ENCODE assay signal across 23 cellular contexts in genomic region chr22:23302171-23303002, GRCh38.
A peak's percentile ranks its signal among the peaks of the same experiment; 100 is the strongest.
DNase-seq lines count a peak whose midpoint lies in the region; ATAC-seq, FAIRE-seq and TF ChIP-seq lines count a peak whose summit lies in the region.
"Had no signal": no experiment of that assay in that cellular context is flagged by ENCODE, and none has a peak within 500 bp of the region (broad histone marks: within the 10 kb centered on the region; RNA-seq: fewer than 3 reads in every experiment).

No MANE protein-coding gene starts in this region.

- no peak overlapping the region for H3K9ac ChIP-seq in astrocyte (ENCODE audit: low read length)
- H3K9ac ChIP-seq: GM23248, parathyroid adenoma had no signal

- H3K4me1 ChIP-seq in HEK293 (ENCODE audit: control insufficient read depth, insufficient read depth, low read length) (peaks cover 8% of the 10 kb centered on the region), astrocyte (ENCODE audit: insufficient read depth, low read length) (peaks cover 36% of the 10 kb centered on the region), ovary (ENCODE audit: insufficient read depth) (peaks cover 18% of the 10 kb centered on the region)
- H3K4me1 ChIP-seq: parathyroid adenoma had no signal

- TF ChIP-seq EP300 in ovary (IDR thresholded peaks at IDR 0.05), result no peak

- H3K9me3 Mint-ChIP-seq in astrocyte (ENCODE audit: unreplicated experiment), result peaks cover 1% of the 10 kb centered on the region
- peaks cover 8% of the 10 kb centered on the region for H3K9me3 Mint-ChIP-seq in glutamatergic neuron (ENCODE audit: unreplicated experiment)
- H3K9me3 Mint-ChIP-seq: CD4-positive, alpha-beta T cell; dendritic cell treated with granulocyte-macrophage colony-stimulating factor and Interleukin-4, amounts not matched to agents 40 ng/mL and 50 ng/mL, for 4 days; natural killer cell; stimulated activated naive B cell treated with anti-CD40 and anti-IgM and Interleukin-4, amounts not matched to agents 10 μg/mL and 1 μg/mL and 100 μg/mL, for 72 hours had no signal

- ATAC-seq in GM21360 (IDR thresholded peaks at IDR 0.05; ENCODE audit: unreplicated experiment), result no peak
- ATAC-seq: activated CD8-positive, alpha-beta T cell treated with anti-CD3 and anti-CD28 coated beads, Interleukin-2, amount 10 ng/mL, durations not matched to agents 7 days and 5 days; natural killer cell; stimulated activated naive B cell treated with anti-CD40 and anti-IgM and Interleukin-4, amounts not matched to agents 10 μg/mL and 1 μg/mL and 100 μg/mL, for 72 hours had no signal

- H3K4me2 ChIP-seq in astrocyte (ENCODE audit: low read length), result peak overlapping the region; percentile 43
- H3K4me2 ChIP-seq: hepatocyte had no signal

- H2AFZ ChIP-seq in astrocyte (ENCODE audit: low read depth, low read length), result no peak overlapping the region
- H2AFZ ChIP-seq: GM23248, hepatocyte, parathyroid adenoma had no signal

- no peaks in the 10 kb centered on the region for H3K27me3 Mint-ChIP-seq in astrocyte (ENCODE audit: low read depth, unreplicated experiment)
- H3K27me3 Mint-ChIP-seq in glutamatergic neuron (ENCODE audit: unreplicated experiment), result peaks cover 7% of the 10 kb centered on the region
- H3K27me3 Mint-ChIP-seq: CD4-positive, alpha-beta T cell; dendritic cell treated with granulocyte-macrophage colony-stimulating factor and Interleukin-4, amounts not matched to agents 40 ng/mL and 50 ng/mL, for 4 days; stimulated activated naive B cell treated with anti-CD40 and anti-IgM and Interleukin-4, amounts not matched to agents 10 μg/mL and 1 μg/mL and 100 μg/mL, for 72 hours had no signal

- H4K20me1 ChIP-seq in astrocyte (ENCODE audit: insufficient read depth, low read length), result peaks cover 8% of the 10 kb centered on the region

- H3K79me2 ChIP-seq in astrocyte (ENCODE audit: insufficient read depth, low read length), result no peaks in the 10 kb centered on the region
- H3K79me2 ChIP-seq: hepatocyte, parathyroid adenoma had no signal

- TF ChIP-seq CTCF in HEK293 (tag by site-specific recombination; IDR thresholded peaks at IDR 0.05) (no peak), astrocyte (IDR thresholded peaks at IDR 0.05; ENCODE audit: insufficient read depth, low read depth, low read length) (no peak), glutamatergic neuron (IDR thresholded peaks at IDR 0.05; ENCODE audit: partially characterized antibody, unreplicated experiment) (no peak), ovary (IDR thresholded peaks at IDR 0.05) (no peak), lower leg skin (IDR thresholded peaks at IDR 0.05) (no peak)

- 70 to 79% (median 70%) methylated on average over 18 to 21 of the region's 21 CpGs for whole genome bisulfite sequencing in ovary, 3 donors
- 84 to 91% methylated on average over 20 to 21 of the region's 21 CpGs for WGBS in lower leg skin, 2 donors

- H3K27ac Mint-ChIP-seq in astrocyte (ENCODE audit: unreplicated experiment) (no peak overlapping the region), glutamatergic neuron (ENCODE audit: unreplicated experiment) (peak overlapping the region; percentile 38)
- H3K27ac Mint-ChIP-seq: activated CD8-positive, alpha-beta T cell treated with anti-CD3 and anti-CD28 coated beads, Interleukin-2, amount 10 ng/mL, durations not matched to agents 7 days and 5 days; CD4-positive, alpha-beta T cell; dendritic cell treated with granulocyte-macrophage colony-stimulating factor and Interleukin-4, amounts not matched to agents 40 ng/mL and 50 ng/mL, for 4 days; stimulated activated naive B cell treated with anti-CD40 and anti-IgM and Interleukin-4, amounts not matched to agents 10 μg/mL and 1 μg/mL and 100 μg/mL, for 72 hours had no signal

- H3K27ac ChIP-seq in HEK293 (ENCODE audit: extremely low read depth, low read depth, low read length) (no peak overlapping the region), astrocyte (ENCODE audit: low read depth, low read length) (no peak overlapping the region), ovary (no peak overlapping the region)
- H3K27ac ChIP-seq: GM23248, hepatocyte, parathyroid adenoma had no signal

- DNase-seq in astrocyte (ENCODE audit: low read depth) (no peak), glutamatergic neuron (no peak), ovary (peak in 3 of 5 donors; percentile 14 to 33 (median 18)), activated gamma-delta T cell (lab: John Stamatoyannopoulos, UW) (no peak), NCI-H1048 (lab: John Stamatoyannopoulos, UW) (no peak), lower leg skin (ENCODE audit: low spot score in 2 of 2) (no peak)
- DNase-seq: activated CD8-positive, alpha-beta T cell treated with anti-CD3 and anti-CD28 coated beads, Interleukin-2, amount 10 ng/mL, durations not matched to agents 7 days and 5 days; activated naive CD4-positive, alpha-beta T cell; activated T-cell treated with anti-CD3 and anti-CD28 coated beads, Interleukin-2, amount 50 U/mL, for 1 hour; anterior cingulate cortex; CD4-positive, alpha-beta T cell; GM23248; natural killer cell; NCI-H524; stimulated activated CD4-positive, alpha-beta T cell treated with anti-CD3 and anti-CD28 coated beads, Interleukin-2, amount 100 ng/mL, for 24 hours; stimulated activated naive B cell treated with anti-CD40 and anti-IgM and Interleukin-4, amounts not matched to agents 10 μg/mL and 1 μg/mL and 100 μg/mL, for 72 hours; T-helper 9 cell had no signal

- TF ChIP-seq POLR2A in ovary (IDR thresholded peaks at IDR 0.05), result no peak
- no peak for TF ChIP-seq POLR2A in lower leg skin (IDR thresholded peaks at IDR 0.05)

- CTCF ChIA-PET in HEK293 (lab: Yijun Ruan, JAX), result interaction anchor here (0.7 kb wide), 1 partner anchor 79 kb away, joined by 3 read pairs; no protein-coding TSS in a partner anchor

- H3K27me3 ChIP-seq in astrocyte (ENCODE audit: insufficient read depth, low read length) (no peaks in the 10 kb centered on the region), ovary (no peaks in the 10 kb centered on the region)
- H3K27me3 ChIP-seq: hepatocyte had no signal

- POLR2A ChIA-PET in HEK293 (lab: Yijun Ruan, JAX), result no interaction called here

- H3K4me3 ChIP-seq in HEK293 (ENCODE audit: low read depth, low read length) (no peak overlapping the region), astrocyte (ENCODE audit: insufficient read depth, low read depth, low read length) (no peak overlapping the region), ovary (no peak overlapping the region), lower leg skin (ENCODE audit: low read depth, poor library complexity, severe bottlenecking) (no peak overlapping the region)
- H3K4me3 ChIP-seq: GM23248, hepatocyte had no signal

- peaks cover 5 to 66% of the 10 kb centered on the region in 2 experiments for H3K36me3 ChIP-seq in HEK293 (ENCODE audit: control insufficient read depth in 2 of 2, insufficient read depth in 1 of 2, low read length in 2 of 2)
- H3K36me3 ChIP-seq in astrocyte (ENCODE audit: insufficient read depth, low read length), result peaks cover 4% of the 10 kb centered on the region
- H3K36me3 ChIP-seq in ovary, result no peaks in the 10 kb centered on the region

- peaks cover 4% of the 10 kb centered on the region for H3K4me1 Mint-ChIP-seq in astrocyte (ENCODE audit: low read depth, unreplicated experiment)
- peaks cover 6% of the 10 kb centered on the region for H3K4me1 Mint-ChIP-seq in glutamatergic neuron (ENCODE audit: low read depth, unreplicated experiment)
- H3K4me1 Mint-ChIP-seq: stimulated activated naive B cell treated with anti-CD40 and anti-IgM and Interleukin-4, amounts not matched to agents 10 μg/mL and 1 μg/mL and 100 μg/mL, for 72 hours had no signal

- FAIRE-seq in astrocyte (lab: Jason Lieb, UNC), result no peak
- FAIRE-seq: GM19239 had no signal

- intact Hi-C loops in ovary (cut with DNase I) (loop anchor here in 2 of 4 donors (10.0 kb wide), 2 partner anchors 82 to 232 kb away; no protein-coding TSS in a partner anchor), lower leg skin (cut with DNase I; ENCODE audit: low total_unique reads) (no loop called here)

- H3K4me3 Mint-ChIP-seq in astrocyte (ENCODE audit: unreplicated experiment), result no peak overlapping the region
- H3K4me3 Mint-ChIP-seq in glutamatergic neuron (ENCODE audit: unreplicated experiment), result no peak overlapping the region
- H3K4me3 Mint-ChIP-seq: activated CD8-positive, alpha-beta T cell treated with anti-CD3 and anti-CD28 coated beads, Interleukin-2, amount 10 ng/mL, durations not matched to agents 7 days and 5 days; CD4-positive, alpha-beta T cell; dendritic cell treated with granulocyte-macrophage colony-stimulating factor and Interleukin-4, amounts not matched to agents 40 ng/mL and 50 ng/mL, for 4 days; natural killer cell; stimulated activated naive B cell treated with anti-CD40 and anti-IgM and Interleukin-4, amounts not matched to agents 10 μg/mL and 1 μg/mL and 100 μg/mL, for 72 hours had no signal

- H3K36me3 Mint-ChIP-seq in astrocyte (ENCODE audit: low read depth, unreplicated experiment) (peaks cover 15% of the 10 kb centered on the region), glutamatergic neuron (ENCODE audit: unreplicated experiment) (peaks cover 7% of the 10 kb centered on the region)

- H3K9me3 ChIP-seq in HEK293 (ENCODE audit: control insufficient read depth, insufficient read depth, low read depth, low read length), result no peaks in the 10 kb centered on the region
- H3K9me3 ChIP-seq in astrocyte (ENCODE audit: insufficient read depth, low read depth, low read length), result no peaks in the 10 kb centered on the region
- H3K9me3 ChIP-seq in ovary, result no peaks in the 10 kb centered on the region

TF ChIP-seq in HEK293, 187 proteins besides CTCF, POLR2A, EP300 and RAD21:
- TF ChIP-seq ZNF843 (tag by site-specific recombination; IDR thresholded peaks at IDR 0.05), result no peak
- peak; percentile 81 for TF ChIP-seq GLIS1 (tag by site-specific recombination; IDR thresholded peaks at IDR 0.05)
- TF ChIP-seq KLF16 (tag by site-specific recombination; IDR thresholded peaks at IDR 0.05), result no peak
- peak; percentile 46; the same call in 1 of the 2 replicates for TF ChIP-seq EGR2 (tag by site-specific recombination; IDR thresholded peaks at IDR 0.05; ENCODE audit: low read depth)
- TF ChIP-seq ZIC2 (tag by site-specific recombination; IDR thresholded peaks at IDR 0.05), result 0 out of 2 replicates have a peak, but pooled peaks have one; percentile 30

Comparison
In these comparisons a context has a peak if more than half of its experiments do, and no peak if none do; other contexts are left out.
1. DNase-seq: peak in ovary (3 of 5); none in astrocyte (single experiment), glutamatergic neuron (single experiment), activated gamma-delta T cell (single experiment), NCI-H1048 (single experiment) and lower leg skin (0 of 2).